In genomic region chr1:84960371-84960770, GRCh38 we compare ENCODE assay signal across 1 cellular context.
TF ChIP-seq lines count a peak whose summit lies in the region.

No MANE protein-coding gene starts in this region.

TF ChIP-seq in HepG2, 621 proteins besides CTCF, POLR2A, EP300 and RAD21 (continued from another document):
- TF ChIP-seq ZBTB10 (CRISPR knock-in tag; IDR thresholded peaks at IDR 0.05; ENCODE audit: borderline replicate concordance) (no peak), KLF12 (CRISPR knock-in tag; IDR thresholded peaks at IDR 0.05; ENCODE audit: borderline replicate concordance) (no peak), ETS1 (CRISPR knock-in tag; IDR thresholded peaks at IDR 0.05) (no peak), TEAD3 (CRISPR knock-in tag; optimal IDR thresholded peaks at IDR 0.05; ENCODE audit: borderline replicate concordance) (peak; percentile 43), TRIM24 (CRISPR knock-in tag; IDR thresholded peaks at IDR 0.05) (no peak), ZFAT (CRISPR knock-in tag; conservative IDR thresholded peaks at IDR 0.05) (no peak), CEBPB (IDR thresholded peaks at IDR 0.05; ENCODE audit: borderline replicate concordance, low read depth, low read length) (peak; percentile 61), PAX8 (CRISPR knock-in tag; IDR thresholded peaks at IDR 0.05; ENCODE audit: borderline replicate concordance) (no peak), CEBPG (CRISPR knock-in tag; IDR thresholded peaks at IDR 0.05) (peak; percentile 54; the same call in 1 of the 2 replicates)
- TF ChIP-seq, protein P1, sequence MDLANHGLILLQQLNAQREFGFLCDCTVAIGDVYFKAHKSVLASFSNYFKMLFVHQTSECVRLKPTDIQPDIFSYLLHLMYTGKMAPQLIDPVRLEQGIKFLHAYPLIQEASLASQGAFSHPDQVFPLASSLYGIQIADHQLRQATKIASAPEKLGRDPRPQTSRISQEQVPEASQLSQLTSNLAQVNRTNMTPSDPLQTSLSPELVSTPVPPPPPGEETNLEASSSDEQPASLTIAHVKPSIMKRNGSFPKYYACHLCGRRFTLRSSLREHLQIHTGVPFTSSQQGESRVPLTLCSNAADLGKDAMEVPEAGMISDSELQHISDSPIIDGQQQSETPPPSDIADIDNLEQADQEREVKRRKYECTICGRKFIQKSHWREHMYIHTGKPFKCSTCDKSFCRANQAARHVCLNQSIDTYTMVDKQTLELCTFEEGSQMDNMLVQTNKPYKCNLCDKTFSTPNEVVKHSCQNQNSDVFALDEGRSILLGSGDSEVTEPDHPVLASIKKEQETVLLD (CRISPR knock-in tag; IDR thresholded peaks at IDR 0.05; ENCODE audit: low read depth): no peak
- TF ChIP-seq, protein P2, sequence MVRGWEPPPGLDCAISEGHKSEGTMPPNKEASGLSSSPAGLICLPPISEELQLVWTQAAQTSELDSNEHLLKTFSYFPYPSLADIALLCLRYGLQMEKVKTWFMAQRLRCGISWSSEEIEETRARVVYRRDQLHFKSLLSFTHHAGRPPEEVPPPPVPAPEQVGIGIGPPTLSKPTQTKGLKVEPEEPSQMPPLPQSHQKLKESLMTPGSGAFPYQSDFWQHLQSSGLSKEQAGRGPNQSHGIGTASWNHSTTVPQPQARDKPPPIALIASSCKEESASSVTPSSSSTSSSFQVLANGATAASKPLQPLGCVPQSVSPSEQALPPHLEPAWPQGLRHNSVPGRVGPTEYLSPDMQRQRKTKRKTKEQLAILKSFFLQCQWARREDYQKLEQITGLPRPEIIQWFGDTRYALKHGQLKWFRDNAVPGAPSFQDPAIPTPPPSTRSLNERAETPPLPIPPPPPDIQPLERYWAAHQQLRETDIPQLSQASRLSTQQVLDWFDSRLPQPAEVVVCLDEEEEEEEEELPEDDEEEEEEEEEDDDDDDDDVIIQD (CRISPR knock-in tag; IDR thresholded peaks at IDR 0.05; ENCODE audit: low read depth): no peak
